8 cellular contexts compared by ENCODE assay signal in genomic region chr10:16521311-16522016, GRCh38. TPM values are rescaled to one million over a fixed set of nuclear protein-coding genes. Genes with fewer than 3 reads are reported as not detected.
DNase-seq lines count a peak whose midpoint lies in the region; ATAC-seq lines count a peak whose summit lies in the region.

C1QL3 (minus strand) TSS chr10:16521879; CDS start chr10:16521065, 814 bp downstream.

- POLR2A ChIA-PET in activated CD4-positive, alpha-beta memory T cell treated with anti-CD3 and anti-CD28 coated beads, Interleukin-2, amount 10 ng/mL, durations not matched to agents 7 days and 5 days (lab: Charles Lee) = no interaction called here

- H3K9me3 Mint-ChIP-seq in activated CD4-positive, alpha-beta memory T cell treated with anti-CD3 and anti-CD28 coated beads, Interleukin-2, amount 10 ng/mL, durations not matched to agents 7 days and 5 days = no peaks in the 10 kb centered on the region

- peaks cover 39% of the 10 kb centered on the region for H3K27me3 Mint-ChIP-seq in activated CD4-positive, alpha-beta memory T cell treated with anti-CD3 and anti-CD28 coated beads, Interleukin-2, amount 10 ng/mL, durations not matched to agents 7 days and 5 days

- DNase-seq in ACHN = peak; percentile 27
- peak; percentile 52 for DNase-seq in activated CD4-positive, alpha-beta memory T cell treated with anti-CD3 and anti-CD28 coated beads, Interleukin-2, amount 10 ng/mL, durations not matched to agents 7 days and 5 days
- peak; percentile 12 for DNase-seq in fibroblast of peridontal ligament (ENCODE audit: extremely low read depth)
- peak; percentile 32 for DNase-seq in occipital lobe (lab: John Stamatoyannopoulos, UW)
- no peak for DNase-seq in CD1c-positive myeloid dendritic cell (ENCODE audit: extremely low spot score)
- DNase-seq in HAP-1 (ENCODE audit: low spot score in 2 of 2) = no peak

- no peaks in the 10 kb centered on the region for H3K27me3 ChIP-seq in HAP-1 (ENCODE audit: low read depth)

- H3K4me3 ChIP-seq in HAP-1 = no peak within 1 kb of the TSS

- no peak within 1 kb of the TSS for H3K27ac Mint-ChIP-seq in activated CD4-positive, alpha-beta memory T cell treated with anti-CD3 and anti-CD28 coated beads, Interleukin-2, amount 10 ng/mL, durations not matched to agents 7 days and 5 days

- no peaks in the 10 kb centered on the region for H3K36me3 Mint-ChIP-seq in activated CD4-positive, alpha-beta memory T cell treated with anti-CD3 and anti-CD28 coated beads, Interleukin-2, amount 10 ng/mL, durations not matched to agents 7 days and 5 days (ENCODE audit: low read depth)

- peak; percentile 20 for ATAC-seq in GM18861 (IDR thresholded peaks at IDR 0.05; ENCODE audit: unreplicated experiment)
- ATAC-seq in HG03108 (IDR thresholded peaks at IDR 0.05; ENCODE audit: unreplicated experiment) = peak; percentile 20

- peak within 1 kb of the TSS; percentile 80 for H3K4me3 Mint-ChIP-seq in activated CD4-positive, alpha-beta memory T cell treated with anti-CD3 and anti-CD28 coated beads, Interleukin-2, amount 10 ng/mL, durations not matched to agents 7 days and 5 days

- CTCF ChIA-PET in activated CD4-positive, alpha-beta memory T cell treated with anti-CD3 and anti-CD28 coated beads, Interleukin-2, amount 10 ng/mL, durations not matched to agents 7 days and 5 days (lab: Charles Lee) = interaction anchor here (1.5 kb wide), 1 partner anchor 641 kb away, joined by 3 read pairs; no protein-coding TSS in a partner anchor

- peaks cover 15% of the 10 kb centered on the region for H3K4me1 Mint-ChIP-seq in activated CD4-positive, alpha-beta memory T cell treated with anti-CD3 and anti-CD28 coated beads, Interleukin-2, amount 10 ng/mL, durations not matched to agents 7 days and 5 days

- H3K36me3 ChIP-seq in HAP-1 (replicated peaks) = no peaks in the 10 kb centered on the region

- in situ Hi-C loops in ACHN (cut with HindIII; ENCODE audit: low pct_ligation_motif_present, low pct_unique_long_range_greater_than_20kb, low sequenced_read_pairs) (no loop called here), HAP-1 (cut with MboI; ENCODE audit: low sequenced_read_pairs) (no loop called here)

- no peaks in the 10 kb centered on the region for H3K9me3 ChIP-seq in HAP-1

- H3K4me1 ChIP-seq in HAP-1 = no peaks in the 10 kb centered on the region

RNA-seq across cellular contexts. Expression of gene C1QL3, which starts in this region (rescaled TPM):
- under 1 TPM; 0.08 to 0.15 TPM for total RNA-seq in activated CD4-positive, alpha-beta memory T cell treated with anti-CD3 and anti-CD28 coated beads, Interleukin-2, amount 10 ng/mL, durations not matched to agents 7 days and 5 days
- total RNA-seq in occipital lobe = 20.6 TPM

Comparison
In these comparisons a context has a peak if more than half of its experiments do, and no peak if none do; other contexts are left out.
1. RNA of gene C1QL3 (total RNA-seq): 20.6 TPM in occipital lobe (single experiment); 0.08 to 0.15 TPM in activated CD4-positive, alpha-beta memory T cell treated with anti-CD3 and anti-CD28 coated beads, Interleukin-2, amount 10 ng/mL, durations not matched to agents 7 days and 5 days; every median in the first group is over 10 times any median in the second.
2. Peak in DNase-seq in activated CD4-positive, alpha-beta memory T cell treated with anti-CD3 and anti-CD28 coated beads, Interleukin-2, amount 10 ng/mL, durations not matched to agents 7 days and 5 days; RNA of the gene not detected or under 1 TPM.
3. DNase-seq: peak in ACHN (single experiment), fibroblast of peridontal ligament (single experiment) and occipital lobe (single experiment); none in CD1c-positive myeloid dendritic cell (single experiment) and HAP-1 (0 of 2).